27 cellular contexts compared by ENCODE assay signal in the genomic region with DNA sequence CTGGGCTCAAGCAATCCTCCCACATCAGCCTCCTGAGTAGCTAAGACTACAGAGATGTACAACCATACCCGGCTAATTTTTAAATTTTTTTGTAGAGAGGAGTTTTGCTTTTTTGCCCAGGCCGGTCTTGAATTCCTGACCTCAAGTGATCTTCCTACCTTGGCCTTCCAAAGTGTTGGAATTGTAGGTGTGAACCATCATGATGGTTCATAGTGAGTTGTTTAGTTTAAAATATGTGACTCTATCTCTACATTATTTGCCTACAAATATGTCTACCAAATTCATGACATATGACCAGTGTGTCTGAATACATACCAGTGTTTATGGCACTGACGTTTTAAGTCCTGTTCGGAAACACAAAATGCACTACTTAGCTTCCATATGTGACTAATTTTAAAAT.
"Had no signal": no experiment of that assay in that cellular context is flagged by ENCODE, and none has a peak within 500 bp of the region (broad histone marks: within the 10 kb centered on the region; RNA-seq: fewer than 3 reads in every experiment).

No MANE protein-coding gene starts in this region.

- H3K27me3 ChIP-seq: stomach, suprapubic skin, testis, thyroid gland, tibial artery, tibial nerve, transverse colon, upper lobe of left lung, upper lobe of right lung, uterus, vagina had no signal

- DNase-seq: stimulated activated CD4-positive, alpha-beta T cell treated with anti-CD3 and anti-CD28 coated beads, Interleukin-2, amount 100 ng/mL, for 48 hours; stimulated activated CD4-positive, alpha-beta T cell treated with anti-CD3 and anti-CD28 coated beads, Interleukin-4, amount 100 ng/mL, for 1 hour; stimulated activated CD4-positive, alpha-beta T cell treated with anti-CD3 and anti-CD28 coated beads, Interleukin-4, amount 100 ng/mL, for 24 hours; stimulated activated CD4-positive, alpha-beta T cell treated with anti-CD3 and anti-CD28 coated beads, Interleukin-4, amount 100 ng/mL, for 4 hours; stimulated activated CD8-positive, alpha-beta memory T cell treated with anti-CD3 and anti-CD28 coated beads, Interleukin-4, amount 100 ng/mL, for 48 hours; stimulated activated naive B cell treated with anti-CD40 and anti-IgM and Interleukin-4, amounts not matched to agents 10 μg/mL and 1 μg/mL and 100 μg/mL, for 72 hours; stimulated activated naive CD4-positive, alpha-beta T cell; stimulated activated naive CD4-positive, alpha-beta T cell treated with Interleukin-2 at 50 U/mL for 16 hours; stimulated activated naive CD8-positive, alpha-beta T cell treated with anti-CD3 and anti-CD28 coated beads, Interleukin-15, amount 100 ng/mL, for 72 hours; stimulated activated naive CD8-positive, alpha-beta T cell treated with anti-CD3 and anti-CD28 coated beads, Interleukin-15, Interleukin-2, amounts not matched to agents 100 U/mL and 50 U/mL, for 24 hours; stomach; substantia nigra; testis; tibial artery; transverse colon; upper lobe of right lung; uterus had no signal

- H3K27ac ChIP-seq: stomach, suprapubic skin, testis, thyroid gland, tibial nerve, transverse colon, upper lobe of left lung, upper lobe of right lung, vagina had no signal

- H3K27ac Mint-ChIP-seq: stimulated activated effector memory CD8-positive, alpha-beta T cell treated with anti-CD3 and anti-CD28 coated beads, Interleukin-12 subunit alpha, Interleukin-12 subunit beta, amount 100 ng/mL, for 72 hours; stimulated activated memory B cell treated with anti-CD40 and anti-IgM and Interleukin-4, amounts not matched to agents 10 μg/mL and 1 μg/mL and 100 μg/mL, for 72 hours; stimulated activated naive B cell treated with anti-CD40 and anti-IgM and Interleukin-4, amounts not matched to agents 10 μg/mL and 1 μg/mL and 100 μg/mL, for 72 hours; stimulated activated naive CD8-positive, alpha-beta T cell treated with anti-CD3 and anti-CD28 coated beads, Interleukin-15, amount 100 ng/mL, for 72 hours; stimulated activated naive CD8-positive, alpha-beta T cell treated with anti-CD3 and anti-CD28 coated beads, Interleukin-15, Interleukin-2, amounts not matched to agents 100 ng/mL and 50 ng/mL, for 24 hours; type B pancreatic cell had no signal

- H3K36me3 Mint-ChIP-seq: type B pancreatic cell had no signal

- H3K4me1 Mint-ChIP-seq: stimulated activated memory B cell treated with anti-CD40 and anti-IgM and Interleukin-4, amounts not matched to agents 10 μg/mL and 1 μg/mL and 100 μg/mL, for 72 hours; stimulated activated naive CD8-positive, alpha-beta T cell treated with anti-CD3 and anti-CD28 coated beads, Interleukin-15, amount 100 ng/mL, for 72 hours had no signal

- H3K4me3 Mint-ChIP-seq: stimulated activated effector memory CD8-positive, alpha-beta T cell treated with anti-CD3 and anti-CD28 coated beads, Interleukin-12 subunit alpha, Interleukin-12 subunit beta, amount 100 ng/mL, for 72 hours; stimulated activated memory B cell treated with anti-CD40 and anti-IgM and Interleukin-4, amounts not matched to agents 10 μg/mL and 1 μg/mL and 100 μg/mL, for 72 hours; stimulated activated naive B cell treated with anti-CD40 and anti-IgM and Interleukin-4, amounts not matched to agents 10 μg/mL and 1 μg/mL and 100 μg/mL, for 72 hours; stimulated activated naive CD8-positive, alpha-beta T cell treated with anti-CD3 and anti-CD28 coated beads, Interleukin-15, amount 100 ng/mL, for 72 hours; stimulated activated naive CD8-positive, alpha-beta T cell treated with anti-CD3 and anti-CD28 coated beads, Interleukin-15, Interleukin-2, amounts not matched to agents 100 ng/mL and 50 ng/mL, for 24 hours; type B pancreatic cell had no signal

- H3K9me3 ChIP-seq: stomach, suprapubic skin, testis, thoracic aorta, thyroid gland, tibial artery, tibial nerve, transverse colon, upper lobe of left lung, upper lobe of right lung, uterus, vagina had no signal

- ATAC-seq: stimulated activated effector memory CD8-positive, alpha-beta T cell treated with anti-CD3 and anti-CD28 coated beads, Interleukin-12 subunit alpha, Interleukin-12 subunit beta, amount 100 ng/mL, for 72 hours; stimulated activated memory B cell treated with anti-CD40 and anti-IgM and Interleukin-4, amounts not matched to agents 10 μg/mL and 1 μg/mL and 100 μg/mL, for 72 hours; stimulated activated naive B cell treated with anti-CD40 and anti-IgM and Interleukin-4, amounts not matched to agents 10 μg/mL and 1 μg/mL and 100 μg/mL, for 72 hours; stimulated activated naive CD8-positive, alpha-beta T cell treated with anti-CD3 and anti-CD28 coated beads, Interleukin-15, amount 100 ng/mL, for 72 hours had no signal

- H3K4me3 ChIP-seq: stomach, suprapubic skin, testis, thoracic aorta, thyroid gland, tibial artery, tibial nerve, transverse colon, upper lobe of left lung, upper lobe of right lung, uterus, vagina had no signal

- H3K4me1 ChIP-seq: testis had no signal

- H3K27me3 Mint-ChIP-seq: stimulated activated memory B cell treated with anti-CD40 and anti-IgM and Interleukin-4, amounts not matched to agents 10 μg/mL and 1 μg/mL and 100 μg/mL, for 72 hours; stimulated activated naive B cell treated with anti-CD40 and anti-IgM and Interleukin-4, amounts not matched to agents 10 μg/mL and 1 μg/mL and 100 μg/mL, for 72 hours; stimulated activated naive CD8-positive, alpha-beta T cell treated with anti-CD3 and anti-CD28 coated beads, Interleukin-15, amount 100 ng/mL, for 72 hours; stimulated activated naive CD8-positive, alpha-beta T cell treated with anti-CD3 and anti-CD28 coated beads, Interleukin-15, Interleukin-2, amounts not matched to agents 100 ng/mL and 50 ng/mL, for 24 hours; type B pancreatic cell had no signal

- H3K9me3 Mint-ChIP-seq: stimulated activated effector memory CD8-positive, alpha-beta T cell treated with anti-CD3 and anti-CD28 coated beads, Interleukin-12 subunit alpha, Interleukin-12 subunit beta, amount 100 ng/mL, for 72 hours; stimulated activated memory B cell treated with anti-CD40 and anti-IgM and Interleukin-4, amounts not matched to agents 10 μg/mL and 1 μg/mL and 100 μg/mL, for 72 hours; stimulated activated naive B cell treated with anti-CD40 and anti-IgM and Interleukin-4, amounts not matched to agents 10 μg/mL and 1 μg/mL and 100 μg/mL, for 72 hours; stimulated activated naive CD8-positive, alpha-beta T cell treated with anti-CD3 and anti-CD28 coated beads, Interleukin-15, amount 100 ng/mL, for 72 hours; stimulated activated naive CD8-positive, alpha-beta T cell treated with anti-CD3 and anti-CD28 coated beads, Interleukin-15, Interleukin-2, amounts not matched to agents 100 ng/mL and 50 ng/mL, for 24 hours; type B pancreatic cell had no signal

- H3K36me3 ChIP-seq: stomach, suprapubic skin, thoracic aorta, thyroid gland, tibial artery, tibial nerve, transverse colon, upper lobe of left lung, upper lobe of right lung, uterus, vagina had no signal
